26 cellular contexts compared by ENCODE assay signal in genomic region chr12:40376533-40377267, GRCh38.
DNase-seq lines count a peak whose midpoint lies in the region; ATAC-seq and TF ChIP-seq lines count a peak whose summit lies in the region.
"Had no signal": no experiment of that assay in that cellular context is flagged by ENCODE, and none has a peak within 500 bp of the region (broad histone marks: within the 10 kb centered on the region; RNA-seq: fewer than 3 reads in every experiment).

No MANE protein-coding gene starts in this region.

- no peaks in the 10 kb centered on the region for H3K27me3 Mint-ChIP-seq in activated T-helper 17 cell treated with anti-CD3 and anti-CD28 coated beads, Interleukin-2, amount 50 U/mL, for 72 hours
- H3K27me3 Mint-ChIP-seq: activated CD4-positive, alpha-beta memory T cell treated with anti-CD3 and anti-CD28 coated beads for 36 hours; naive thymus-derived CD8-positive, alpha-beta T cell had no signal

- TF ChIP-seq CTCF in GM06990 (IDR thresholded peaks at IDR 0.05; ENCODE audit: insufficient read depth, low read length, poor library complexity, severe bottlenecking) = no peak

- DNase-seq in GM06990 (ENCODE audit: extremely low read depth, insufficient read length) (peak; percentile 9), MV-4-11 (lab: John Stamatoyannopoulos, UW) (peak; percentile 1), mesenteric fat pad (ENCODE audit: low spot score) (no peak), NCI-H2227 (lab: John Stamatoyannopoulos, UW; ENCODE audit: unreplicated experiment) (no peak)
- DNase-seq: activated CD4-positive, alpha-beta memory T cell treated with anti-CD3 and anti-CD28 coated beads for 36 hours; adrenal gland; C1 segment of cervical spinal cord; colonic mucosa; esophagus squamous epithelium; mesenchymal stem cell; naive thymus-derived CD8-positive, alpha-beta T cell; NCI-H187; NCI-H446; ovary; SK-N-SH; WERI-Rb-1 had no signal

- no peak overlapping the region for H3K4me3 Mint-ChIP-seq in activated T-helper 17 cell treated with anti-CD3 and anti-CD28 coated beads, Interleukin-2, amount 50 U/mL, for 72 hours
- H3K4me3 Mint-ChIP-seq: activated CD4-positive, alpha-beta memory T cell treated with anti-CD3 and anti-CD28 coated beads for 36 hours; naive thymus-derived CD8-positive, alpha-beta T cell; T-helper 2 cell treated with Interferon-gamma antibody and Interleukin-4, amounts not matched to agents 5 μg/mL and 100 μg/mL, for 36 hours had no signal

- H3K36me3 Mint-ChIP-seq in activated T-helper 17 cell treated with anti-CD3 and anti-CD28 coated beads, Interleukin-2, amount 50 U/mL, for 72 hours (ENCODE audit: low read depth) = no peaks in the 10 kb centered on the region
- H3K36me3 Mint-ChIP-seq: activated CD4-positive, alpha-beta memory T cell treated with anti-CD3 and anti-CD28 coated beads for 36 hours; naive thymus-derived CD8-positive, alpha-beta T cell had no signal

- no peak overlapping the region for H3K4me3 ChIP-seq in GM06990 (replicated peaks; ENCODE audit: low read depth, low read length)
- H3K4me3 ChIP-seq: adrenal gland, breast epithelium, colonic mucosa, esophagus squamous epithelium, K562, ovary, vagina had no signal

- no peaks in the 10 kb centered on the region for H3K4me1 Mint-ChIP-seq in activated T-helper 17 cell treated with anti-CD3 and anti-CD28 coated beads, Interleukin-2, amount 50 U/mL, for 72 hours
- H3K4me1 Mint-ChIP-seq: naive thymus-derived CD8-positive, alpha-beta T cell had no signal

- no peaks in the 10 kb centered on the region for H3K9me3 Mint-ChIP-seq in activated T-helper 17 cell treated with anti-CD3 and anti-CD28 coated beads, Interleukin-2, amount 50 U/mL, for 72 hours
- H3K9me3 Mint-ChIP-seq: activated CD4-positive, alpha-beta memory T cell treated with anti-CD3 and anti-CD28 coated beads for 36 hours; T-helper 2 cell treated with Interferon-gamma antibody and Interleukin-4, amounts not matched to agents 5 μg/mL and 100 μg/mL, for 36 hours had no signal

- no peaks in the 10 kb centered on the region for H3K27me3 ChIP-seq in GM06990 (replicated peaks; ENCODE audit: control insufficient read depth, insufficient read depth, low read length)
- H3K27me3 ChIP-seq: adrenal gland, breast epithelium, colonic mucosa, esophagus squamous epithelium, ovary, vagina had no signal

- no peaks in the 10 kb centered on the region for H3K36me3 ChIP-seq in GM06990 (ENCODE audit: control insufficient read depth, insufficient read depth, low read length)
- H3K36me3 ChIP-seq: adrenal gland, breast epithelium, colonic mucosa, esophagus squamous epithelium, ovary, vagina, WERI-Rb-1 had no signal

- H3K27ac Mint-ChIP-seq in activated T-helper 17 cell treated with anti-CD3 and anti-CD28 coated beads, Interleukin-2, amount 50 U/mL, for 72 hours = no peak overlapping the region
- H3K27ac Mint-ChIP-seq: activated CD4-positive, alpha-beta memory T cell treated with anti-CD3 and anti-CD28 coated beads for 36 hours; naive thymus-derived CD8-positive, alpha-beta T cell; T-helper 2 cell treated with Interferon-gamma antibody and Interleukin-4, amounts not matched to agents 5 μg/mL and 100 μg/mL, for 36 hours had no signal

- ATAC-seq in GM18907 (IDR thresholded peaks at IDR 0.05; ENCODE audit: unreplicated experiment) (peak; percentile 59), HG02642 (IDR thresholded peaks at IDR 0.05; ENCODE audit: poor library complexity, unreplicated experiment) (peak; percentile 42), HG02678 (IDR thresholded peaks at IDR 0.05; ENCODE audit: unreplicated experiment) (no peak)
- no peak for ATAC-seq in activated T-helper 17 cell treated with anti-CD3 and anti-CD28 coated beads, Interleukin-2, amount 50 U/mL, for 72 hours (replicated peaks)
- ATAC-seq: HCT116; K562; naive thymus-derived CD8-positive, alpha-beta T cell; sciatic nerve had no signal

Comparison
In these comparisons a context has a peak if more than half of its experiments do, and no peak if none do; other contexts are left out.
1. DNase-seq: peak in GM06990 (single experiment) and MV-4-11 (single experiment); none in mesenteric fat pad (single experiment) and NCI-H2227 (single experiment).
2. ATAC-seq: peak in GM18907 (single experiment) and HG02642 (single experiment); none in activated T-helper 17 cell treated with anti-CD3 and anti-CD28 coated beads, Interleukin-2, amount 50 U/mL, for 72 hours (single experiment) and HG02678 (single experiment).